In genomic region chr7:140686921-140687320, GRCh38 we compare ENCODE assay signal across 29 cellular contexts. TPM values are rescaled to one million over a fixed set of nuclear protein-coding genes. Genes with fewer than 3 reads are reported as not detected.
"Had no signal": no experiment of that assay in that cellular context is flagged by ENCODE, and none has a peak within 500 bp of the region (broad histone marks: within the 10 kb centered on the region; RNA-seq: fewer than 3 reads in every experiment).

No MANE protein-coding gene starts in this region.

- H3K4me1 ChIP-seq: body of pancreas, colonic mucosa, esophagus muscularis mucosa, foreskin keratinocyte, gastrocnemius medialis had no signal

- H3K36me3 ChIP-seq: adrenal gland, colonic mucosa had no signal

- H3K4me3 ChIP-seq: adrenal gland, body of pancreas, colonic mucosa, esophagus muscularis mucosa, gastrocnemius medialis had no signal

- DNase-seq: activated CD4-positive, alpha-beta T cell treated with anti-CD3 and anti-CD28 coated beads for 1 hour; activated CD4-positive, alpha-beta T cell treated with anti-CD3 and anti-CD28 coated beads for 4 hours; activated CD4-positive, alpha-beta T cell treated with anti-CD3 and anti-CD28 coated beads, Interleukin-2, amount 10 ng/mL, durations not matched to agents 7 days and 5 days; activated CD4-positive, alpha-beta T cell treated with anti-CD3 and anti-CD28 coated beads, Interleukin-2, amount 50 U/mL, for 4 hours; activated effector memory CD4-positive, alpha-beta T cell treated with Interleukin-2 at 50 U/mL for 16 hours; activated gamma-delta T cell treated with Interleukin-2 at 50 U/mL for 16 hours; activated naive CD4-positive, alpha-beta T cell treated with anti-CD3 and anti-CD28 coated beads, Interleukin-2, amount 50 U/mL, for 16 hours; activated naive CD4-positive, alpha-beta T cell treated with Interleukin-2 at 50 U/mL for 16 hours; activated naive CD8-positive, alpha-beta T cell treated with anti-CD3 and anti-CD28 coated beads for 36 hours; activated naive CD8-positive, alpha-beta T cell treated with anti-CD3 and anti-CD28 coated beads, Interleukin-2, amount 50 U/mL, for 24 hours; activated T-cell treated with anti-CD3 and anti-CD28 coated beads, Interleukin-2, amount 50 U/mL, for 4 hours; amygdala; body of pancreas; central memory CD4-positive, alpha-beta T cell; cerebellar nuclear complex; colonic mucosa; effector CD4-positive, alpha-beta T cell; effector memory CD8-positive, alpha-beta T cell; erythroblast; foreskin keratinocyte; gastrocnemius medialis; glutamatergic neuron; T-helper 2 cell had no signal

- ATAC-seq: activated naive CD8-positive, alpha-beta T cell treated with anti-CD3 and anti-CD28 coated beads, Interleukin-2, amount 50 U/mL, for 24 hours; activated T-cell treated with anti-CD3 and anti-CD28 coated beads, Interleukin-2, amount 50 U/mL, for 4 hours; activated T-helper 17 cell treated with anti-CD3 and anti-CD28 coated beads, Interleukin-2, amount 50 U/mL, for 72 hours; body of pancreas; effector memory CD8-positive, alpha-beta T cell; foreskin keratinocyte; gastrocnemius medialis; SK-N-SH treated with all-trans-retinoic acid at 6 μM for 48 hours; WTC11 had no signal

- H3K9me3 ChIP-seq: adrenal gland, body of pancreas, colonic mucosa, esophagus muscularis mucosa, gastrocnemius medialis had no signal

- H3K27ac ChIP-seq: adrenal gland, body of pancreas, colonic mucosa, esophagus muscularis mucosa, foreskin keratinocyte, gastrocnemius medialis had no signal

- H3K27me3 ChIP-seq: adrenal gland, body of pancreas, colonic mucosa, esophagus muscularis mucosa, foreskin keratinocyte, gastrocnemius medialis had no signal

RNA-seq across cellular contexts. Expression of gene DENND2A, which starts 46.3 kb away (rescaled TPM):
- total RNA-seq: activated CD4-positive, alpha-beta T cell treated with anti-CD3 and anti-CD28 coated beads, Interleukin-2, amount 10 ng/mL, durations not matched to agents 7 days and 5 days; activated naive CD8-positive, alpha-beta T cell treated with anti-CD3 and anti-CD28 coated beads for 36 hours; activated T-cell treated with anti-CD3 and anti-CD28 coated beads, Interleukin-2, amount 50 U/mL, for 4 hours; activated T-helper 17 cell treated with anti-CD3 and anti-CD28 coated beads, Interleukin-2, amount 50 U/mL, for 72 hours; T-helper 1 cell treated with Interleukin-12 subunit alpha and Interleukin-12 subunit beta and Interleukin-4 antibody, amounts not matched to agents 30 ng/mL and 1 ng/mL, for 36 hours had no signal
